In genomic region chr6:1009041-1009440, GRCh38 we compare ENCODE assay signal across 27 cellular contexts.
A peak's percentile ranks its signal among the peaks of the same experiment; 100 is the strongest.
DNase-seq lines count a peak whose midpoint lies in the region; ATAC-seq, FAIRE-seq and TF ChIP-seq lines count a peak whose summit lies in the region.
"Had no signal": no experiment of that assay in that cellular context is flagged by ENCODE, and none has a peak within 500 bp of the region (broad histone marks: within the 10 kb centered on the region; RNA-seq: fewer than 3 reads in every experiment).

No MANE protein-coding gene starts in this region.

- H3K9ac ChIP-seq in MM.1S (ENCODE audit: low read length) = no peak overlapping the region
- no peak overlapping the region for H3K9ac ChIP-seq in GM12878 (ENCODE audit: control insufficient read depth, insufficient read depth, low read length)
- H3K9ac ChIP-seq: BLaER1 had no signal

- H3K4me3 Mint-ChIP-seq in naive thymus-derived CD4-positive, alpha-beta T cell = no peak overlapping the region
- H3K4me3 Mint-ChIP-seq: CD14-positive monocyte; CD4-positive, alpha-beta memory T cell; CD4-positive, CD25-positive, alpha-beta regulatory T cell; CD8-positive, alpha-beta memory T cell had no signal

- no peaks in the 10 kb centered on the region for H3K9me2 ChIP-seq in MM.1S (replicated peaks; ENCODE audit: insufficient read depth, low read length)

- H3K27ac ChIP-seq in MM.1S (ENCODE audit: low read length) (peak overlapping the region; percentile 4; the same call in 1 of the 2 replicates), GM12878 (ENCODE audit: control insufficient read depth, insufficient read depth) (no peak overlapping the region)
- no peak overlapping the region for H3K27ac ChIP-seq in naive thymus-derived CD4-positive, alpha-beta T cell (ENCODE audit: low read depth, low read length)
- H3K27ac ChIP-seq: BLaER1 had no signal

- H3K27ac Mint-ChIP-seq in naive thymus-derived CD4-positive, alpha-beta T cell = no peak overlapping the region
- H3K27ac Mint-ChIP-seq: CD14-positive monocyte; CD4-positive, alpha-beta memory T cell; CD4-positive, CD25-positive, alpha-beta regulatory T cell; CD8-positive, alpha-beta memory T cell had no signal

- CTCF ChIA-PET in GM12878 (lab: Yijun Ruan, JAX) = no interaction called here
- CTCF ChIA-PET in naive thymus-derived CD4-positive, alpha-beta T cell (lab: Charles Lee) = no interaction called here

- TF ChIP-seq CTCF in GM12864 (IDR thresholded peaks at IDR 0.05; ENCODE audit: low read depth, low read length, missing control alignments) (no peak), GM12865 (IDR thresholded peaks at IDR 0.05; ENCODE audit: insufficient read depth, low read depth, low read length, missing control alignments) (no peak), MM.1S (IDR thresholded peaks at IDR 0.05; ENCODE audit: low read length) (no peak), GM12878 (IDR thresholded peaks at IDR 0.05 in 2 of 3, conservative IDR thresholded peaks at IDR 0.05 in 1 of 3; ENCODE audit: control insufficient read depth in 2 of 3, extremely low read depth in 1 of 3, insufficient read depth in 1 of 3, low read depth in 3 of 3, low read length in 3 of 3) (no peak)

- H3K79me2 ChIP-seq in MM.1S (ENCODE audit: low read length) (no peaks in the 10 kb centered on the region), GM12878 (ENCODE audit: control insufficient read depth, insufficient read depth, low read length) (no peaks in the 10 kb centered on the region)

- TF ChIP-seq POLR2A in GM12878 (IDR thresholded peaks at IDR 0.05; ENCODE audit: low read depth, low read length) = no peak

- H3K27me3 Mint-ChIP-seq in naive thymus-derived CD4-positive, alpha-beta T cell = peaks cover 0 to 41% (median 25%) of the 10 kb centered on the region in 5 donors

- H3K9me3 Mint-ChIP-seq in naive thymus-derived CD4-positive, alpha-beta T cell = peaks cover 0 to 5% (median 0%) of the 10 kb centered on the region in 11 donors

- 0% methylated on average over 1 of the region's 1 CpG for WGBS in GM12878 (ENCODE audit: insufficient coverage, insufficient replicate concordance, low lambda C conversion rate, missing lambda C conversion rate)

- ATAC-seq in GM12878 = no peak
- ATAC-seq in HG02870 (IDR thresholded peaks at IDR 0.05; ENCODE audit: unreplicated experiment) = no peak
- no peak for ATAC-seq in HG02970 (IDR thresholded peaks at IDR 0.05; ENCODE audit: low FRiP score, unreplicated experiment)
- ATAC-seq in naive thymus-derived CD4-positive, alpha-beta T cell = no peak

- H3K4me1 Mint-ChIP-seq in naive thymus-derived CD4-positive, alpha-beta T cell = peaks cover 0 to 2% (median 0%) of the 10 kb centered on the region in 7 donors
- H3K4me1 Mint-ChIP-seq: CD14-positive monocyte; CD4-positive, alpha-beta memory T cell; CD8-positive, alpha-beta memory T cell had no signal

- H3K4me3 ChIP-seq in GM12864 (ENCODE audit: low read depth, low read length) (no peak overlapping the region), GM12865 (ENCODE audit: low read depth, low read length) (no peak overlapping the region), MM.1S (ENCODE audit: low read length) (no peak overlapping the region), GM12878 (no peak overlapping the region)
- H3K4me3 ChIP-seq in naive thymus-derived CD4-positive, alpha-beta T cell (ENCODE audit: low read length) = no peak overlapping the region
- H3K4me3 ChIP-seq: BLaER1 had no signal

- in situ Hi-C loops in GM12878 (cut with MboI) = no loop called here

- peak; percentile 15 for DNase-seq in GM12864 (ENCODE audit: low read depth)
- DNase-seq in GM12865 (ENCODE audit: low read depth) = peak; percentile 32
- DNase-seq in MM.1S = peak; percentile 72
- DNase-seq in GM12878 (ENCODE audit: low read depth, low spot score) = peak; percentile 11
- no peak for DNase-seq in naive thymus-derived CD4-positive, alpha-beta T cell
- DNase-seq: 8988T; ACHN; BE2C; C1 segment of cervical spinal cord; CD4-positive, alpha-beta memory T cell; CD4-positive, CD25-positive, alpha-beta regulatory T cell; CD8-positive, alpha-beta memory T cell; COR-L47; DMS 273 treated with DMSO at 0.1 percent for 48 hours; DMS153; DMS53; DMS79; DND-41; EL; GDM1 had no signal

- SMC1A ChIA-PET in GM12878 (lab: Charles Lee; ENCODE audit: uncharacterized antibody, unreplicated experiment) = no interaction called here

- no peak for TF ChIP-seq RAD21 in GM12878 (IDR thresholded peaks at IDR 0.05; ENCODE audit: insufficient read depth, low read depth, low read length)

- H4K20me1 ChIP-seq in MM.1S (ENCODE audit: insufficient read depth, low read length) (no peaks in the 10 kb centered on the region), GM12878 (ENCODE audit: control insufficient read depth, insufficient read depth) (no peaks in the 10 kb centered on the region)
- H4K20me1 ChIP-seq: BLaER1 had no signal

- intact Hi-C loops in GM12878 (cut with micrococcal nuclease; ENCODE audit: unreplicated experiment) = no loop called here
- intact Hi-C loops in naive thymus-derived CD4-positive, alpha-beta T cell (cut with micrococcal nuclease) = no loop called here

- no peak overlapping the region for H2AFZ ChIP-seq in MM.1S (ENCODE audit: low read length)
- no peak overlapping the region for H2AFZ ChIP-seq in GM12878 (ENCODE audit: control insufficient read depth, low read depth, low read length)

- H3K9me3 ChIP-seq in MM.1S (replicated peaks; ENCODE audit: insufficient read depth, low read length) (no peaks in the 10 kb centered on the region), GM12878 (replicated peaks; ENCODE audit: control insufficient read depth, insufficient read depth, low read length) (no peaks in the 10 kb centered on the region; the same call in 2 of the 3 replicates)
- no peaks in the 10 kb centered on the region for H3K9me3 ChIP-seq in naive thymus-derived CD4-positive, alpha-beta T cell (ENCODE audit: control insufficient read depth in 2 of 3, low read length in 3 of 3)
- H3K9me3 ChIP-seq: BE2C had no signal

- RAD21 ChIA-PET in GM12878 (lab: Charles Lee; ENCODE audit: unreplicated experiment) = no interaction called here

- no peaks in the 10 kb centered on the region for H3K27me3 ChIP-seq in MM.1S (replicated peaks; ENCODE audit: insufficient read depth, low read length)
- H3K27me3 ChIP-seq in GM12878 (replicated peaks in 1 of 2; ENCODE audit: control insufficient read depth in 2 of 2, insufficient read depth in 2 of 2, low read length in 1 of 2) = no peaks in the 10 kb centered on the region
- H3K27me3 ChIP-seq in naive thymus-derived CD4-positive, alpha-beta T cell (ENCODE audit: control insufficient read depth in 2 of 2, insufficient read depth in 2 of 2, low read length in 2 of 2) = no peaks in the 10 kb centered on the region
- H3K27me3 ChIP-seq: BLaER1 had no signal

- no peak for FAIRE-seq in GM12878 (lab: Jason Lieb, UNC)
- FAIRE-seq: A204.1, GM12891, GM19239 had no signal

- H3K4me2 ChIP-seq in MM.1S (ENCODE audit: low read depth, low read length) = peak overlapping the region; percentile 26
- peak overlapping the region; percentile 25; the same call in 1 of the 2 replicates for H3K4me2 ChIP-seq in GM12878 (ENCODE audit: control insufficient read depth, insufficient read depth)
- H3K4me2 ChIP-seq: BLaER1 had no signal

- no peak for TF ChIP-seq EP300 in GM12878 (IDR thresholded peaks at IDR 0.05; ENCODE audit: borderline replicate concordance in 1 of 2, control insufficient read depth in 1 of 2, low read depth in 2 of 2, low read length in 2 of 2)

- POLR2A ChIA-PET in GM12878 (lab: Charles Lee) = no interaction called here
- POLR2A ChIA-PET in naive thymus-derived CD4-positive, alpha-beta T cell (lab: Charles Lee) = no interaction called here

- no peaks in the 10 kb centered on the region for H3K36me3 Mint-ChIP-seq in naive thymus-derived CD4-positive, alpha-beta T cell
- H3K36me3 Mint-ChIP-seq: CD14-positive monocyte; CD4-positive, alpha-beta memory T cell; CD4-positive, CD25-positive, alpha-beta regulatory T cell; CD8-positive, alpha-beta memory T cell had no signal

- H3K36me3 ChIP-seq in MM.1S (replicated peaks; ENCODE audit: insufficient read depth, low read length) (no peaks in the 10 kb centered on the region), GM12878 (ENCODE audit: control insufficient read depth in 2 of 2, insufficient read depth in 2 of 2, low read length in 1 of 2) (no peaks in the 10 kb centered on the region)
- H3K36me3 ChIP-seq in naive thymus-derived CD4-positive, alpha-beta T cell (ENCODE audit: control insufficient read depth in 2 of 3, insufficient read depth in 3 of 3, low read length in 3 of 3) = no peaks in the 10 kb centered on the region
- H3K36me3 ChIP-seq: BE2C, BLaER1 had no signal

- H3K4me1 ChIP-seq in MM.1S (ENCODE audit: low read length) = peaks cover 27% of the 10 kb centered on the region
- H3K4me1 ChIP-seq in GM12878 (ENCODE audit: control insufficient read depth, insufficient read depth, low read length) = peaks cover 22% of the 10 kb centered on the region
- H3K4me1 ChIP-seq in naive thymus-derived CD4-positive, alpha-beta T cell (ENCODE audit: control insufficient read depth in 2 of 2, insufficient read depth in 2 of 2, low read length in 2 of 2) = no peaks in the 10 kb centered on the region
- H3K4me1 ChIP-seq: BE2C had no signal

- H3F3A ChIP-seq in MM.1S (ENCODE audit: insufficient read depth, low read length) = peaks cover 15% of the 10 kb centered on the region

- BruUV-seq in GM12878 (replicated peaks; lab: Mats Ljungman, UMichigan) = no TSS peak

TF ChIP-seq in GM12878, 131 proteins besides CTCF, POLR2A, EP300 and RAD21 (continues in another document):
- TF ChIP-seq MXI1 (IDR thresholded peaks at IDR 0.05; ENCODE audit: low read depth, low read length) (no peak), BCLAF1 (IDR thresholded peaks at IDR 0.05) (no peak), RELA (IDR thresholded peaks at IDR 0.05; ENCODE audit: borderline replicate concordance, partially characterized antibody) (no peak)

Comparison
In these comparisons a context has a peak if more than half of its experiments do, and no peak if none do; other contexts are left out.
1. DNase-seq: peak in GM12864 (single experiment), GM12865 (single experiment), MM.1S (single experiment) and GM12878 (single experiment); none in naive thymus-derived CD4-positive, alpha-beta T cell (0 of 9).